28 cellular contexts compared by ENCODE assay signal in genomic region chr6:162149786-162150185, GRCh38.
"Had no signal": no experiment of that assay in that cellular context is flagged by ENCODE, and none has a peak within 500 bp of the region (broad histone marks: within the 10 kb centered on the region; RNA-seq: fewer than 3 reads in every experiment).

No MANE protein-coding gene starts in this region.

- H3K27ac Mint-ChIP-seq: effector memory CD8-positive, alpha-beta T cell; memory B cell; natural killer cell; stimulated activated naive CD8-positive, alpha-beta T cell treated with anti-CD3 and anti-CD28 coated beads, Interleukin-15, amount 100 ng/mL, for 72 hours had no signal

- H3K4me1 ChIP-seq: esophagus squamous epithelium, parathyroid adenoma, suprapubic skin, transverse colon, upper lobe of right lung, uterus had no signal

- H3K36me3 Mint-ChIP-seq: memory B cell, natural killer cell had no signal

- H3K9ac ChIP-seq: parathyroid adenoma had no signal

- H3K36me3 ChIP-seq: esophagus squamous epithelium, heart right ventricle, suprapubic skin, transverse colon, upper lobe of right lung, uterus had no signal

- H2AFZ ChIP-seq: parathyroid adenoma had no signal

- H3K4me3 Mint-ChIP-seq: effector memory CD8-positive, alpha-beta T cell; memory B cell; natural killer cell; stimulated activated naive CD8-positive, alpha-beta T cell treated with anti-CD3 and anti-CD28 coated beads, Interleukin-15, amount 100 ng/mL, for 72 hours had no signal

- H3K4me3 ChIP-seq: esophagus squamous epithelium, heart right ventricle, lung, smooth muscle cell, suprapubic skin, transverse colon, upper lobe of right lung, uterus had no signal

- FAIRE-seq: endometrium, kidney had no signal

- H3K27me3 ChIP-seq: esophagus squamous epithelium, heart right ventricle, suprapubic skin, transverse colon, upper lobe of right lung, uterus had no signal

- DNase-seq: cortex of kidney; effector memory CD8-positive, alpha-beta T cell; erythroblast; esophagus squamous epithelium; foreskin melanocyte; glutamatergic neuron; heart right ventricle; hippocampal formation; kidney; natural killer cell; occipital lobe; stimulated activated CD4-positive, alpha-beta T cell treated with anti-CD3 and anti-CD28 coated beads, Interleukin-12 subunit alpha, Interleukin-12 subunit beta, amount 100 ng/mL, for 4 hours; stimulated activated CD4-positive, alpha-beta T cell treated with anti-CD3 and anti-CD28 coated beads, Interleukin-1b, Interleukin-23, amount 100 ng/mL, for 48 hours; stimulated activated CD4-positive, alpha-beta T cell treated with anti-CD3 and anti-CD28 coated beads, Interleukin-4, amount 100 ng/mL, for 1 hour; stimulated activated CD8-positive, alpha-beta memory T cell treated with anti-CD3 and anti-CD28 coated beads, Interleukin-4, amount 100 ng/mL, for 48 hours; stimulated activated naive CD4-positive, alpha-beta T cell; stimulated activated naive CD8-positive, alpha-beta T cell treated with anti-CD3 and anti-CD28 coated beads, Interleukin-15, amount 100 ng/mL, for 72 hours; transverse colon; upper lobe of right lung; uterus had no signal

- H3K27me3 Mint-ChIP-seq: effector memory CD8-positive, alpha-beta T cell; memory B cell; stimulated activated naive CD8-positive, alpha-beta T cell treated with anti-CD3 and anti-CD28 coated beads, Interleukin-15, amount 100 ng/mL, for 72 hours had no signal

- H3K4me1 Mint-ChIP-seq: memory B cell; stimulated activated naive CD8-positive, alpha-beta T cell treated with anti-CD3 and anti-CD28 coated beads, Interleukin-15, amount 100 ng/mL, for 72 hours had no signal

- ATAC-seq: effector memory CD8-positive, alpha-beta T cell; heart right ventricle; left lobe of liver; natural killer cell; sciatic nerve; stimulated activated naive CD8-positive, alpha-beta T cell treated with anti-CD3 and anti-CD28 coated beads, Interleukin-15, amount 100 ng/mL, for 72 hours; upper lobe of right lung had no signal

- H3K27ac ChIP-seq: esophagus squamous epithelium, heart right ventricle, parathyroid adenoma, suprapubic skin, transverse colon, upper lobe of right lung, uterus had no signal

- H3K4me2 ChIP-seq: smooth muscle cell had no signal

- H3K9me3 Mint-ChIP-seq: memory B cell, natural killer cell had no signal

- H3K9me3 ChIP-seq: esophagus squamous epithelium, suprapubic skin, transverse colon, upper lobe of right lung, uterus had no signal
